ENCODE assay signal across 7 cellular contexts in the genomic region with DNA sequence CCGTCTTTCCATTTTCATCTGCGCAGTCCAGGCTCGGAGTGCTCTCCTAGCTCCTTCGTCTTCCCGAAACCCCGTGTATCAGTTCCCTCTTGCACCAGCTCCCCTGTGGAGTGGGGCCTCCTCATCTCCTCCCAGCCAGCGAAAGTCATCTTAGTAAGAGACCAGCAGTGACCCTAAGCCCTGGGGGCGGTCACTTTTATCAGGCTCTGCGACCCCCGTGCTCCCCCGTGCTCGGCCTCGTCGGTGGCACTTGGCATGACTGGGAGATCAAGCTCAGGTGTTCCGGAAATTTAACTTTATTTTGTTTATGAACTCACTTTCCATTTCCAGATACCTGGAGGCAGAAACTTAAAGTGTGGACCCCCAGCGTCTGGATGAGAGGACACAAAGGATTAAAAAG. TPM values are rescaled to one million over a fixed set of nuclear protein-coding genes. Genes with fewer than 3 reads are reported as not detected.
DNase-seq lines count a peak whose midpoint lies in the region; ATAC-seq, FAIRE-seq and TF ChIP-seq lines count a peak whose summit lies in the region.

No MANE protein-coding gene starts in this region.

- FAIRE-seq in keratinocyte (lab: Jason Lieb, UNC), result no peak

- TF ChIP-seq POLR2A in uterus (IDR thresholded peaks at IDR 0.05), result no peak

- H3K27ac ChIP-seq in keratinocyte (ENCODE audit: control insufficient read depth, insufficient read depth, low read length), result no peak overlapping the region
- H3K27ac ChIP-seq in uterus, result peak overlapping the region in 1 of 2 donors; percentile 57

- in situ Hi-C loops in HAP-1 (cut with MboI; ENCODE audit: low sequenced_read_pairs), result no loop called here

- no peaks in the 10 kb centered on the region for H4K20me1 ChIP-seq in keratinocyte (ENCODE audit: control insufficient read depth, extremely low read depth, insufficient read depth, low read length)

- intact Hi-C loops in uterus (cut with DNase I; ENCODE audit: low total_unique reads), result no loop called here

- H3K4me1 Mint-ChIP-seq in activated naive CD8-positive, alpha-beta T cell (ENCODE audit: low read depth), result peaks cover 14% of the 10 kb centered on the region
- peaks cover 17% of the 10 kb centered on the region for H3K4me1 Mint-ChIP-seq in stimulated activated memory B cell treated with anti-CD40 and anti-IgM and Interleukin-4, amounts not matched to agents 10 μg/mL and 1 μg/mL and 100 μg/mL, for 72 hours

- no peak overlapping the region for H3K27ac Mint-ChIP-seq in activated naive CD8-positive, alpha-beta T cell
- peak overlapping the region; percentile 22 for H3K27ac Mint-ChIP-seq in stimulated activated memory B cell treated with anti-CD40 and anti-IgM and Interleukin-4, amounts not matched to agents 10 μg/mL and 1 μg/mL and 100 μg/mL, for 72 hours

- no peaks in the 10 kb centered on the region for H3K9me3 Mint-ChIP-seq in activated naive CD8-positive, alpha-beta T cell (ENCODE audit: low read depth)
- H3K9me3 Mint-ChIP-seq in stimulated activated memory B cell treated with anti-CD40 and anti-IgM and Interleukin-4, amounts not matched to agents 10 μg/mL and 1 μg/mL and 100 μg/mL, for 72 hours, result no peaks in the 10 kb centered on the region

- H3K79me2 ChIP-seq in keratinocyte (ENCODE audit: control insufficient read depth, insufficient read depth, low read length), result no peaks in the 10 kb centered on the region

- H3K4me3 Mint-ChIP-seq in activated naive CD8-positive, alpha-beta T cell, result peak overlapping the region; percentile 73
- H3K4me3 Mint-ChIP-seq in stimulated activated memory B cell treated with anti-CD40 and anti-IgM and Interleukin-4, amounts not matched to agents 10 μg/mL and 1 μg/mL and 100 μg/mL, for 72 hours, result peak overlapping the region; percentile 77

- no peaks in the 10 kb centered on the region for H3K9me1 ChIP-seq in keratinocyte (ENCODE audit: control insufficient read depth, extremely low read depth, insufficient read depth, low read length)

- H3K27me3 ChIP-seq in HAP-1 (ENCODE audit: low read depth) (no peaks in the 10 kb centered on the region), keratinocyte (ENCODE audit: control insufficient read depth, extremely low read depth, insufficient read depth, low read length) (no peaks in the 10 kb centered on the region), uterus (no peaks in the 10 kb centered on the region)

- H3K9me3 ChIP-seq in HAP-1, result no peaks in the 10 kb centered on the region
- no peaks in the 10 kb centered on the region for H3K9me3 ChIP-seq in keratinocyte (ENCODE audit: control insufficient read depth, low read depth, low read length)
- no peaks in the 10 kb centered on the region for H3K9me3 ChIP-seq in uterus

- dilution Hi-C loops in keratinocyte (cut with MboI; ENCODE audit: extremely low pct_ligation_motif_present, low sequenced_read_pairs), result no loop called here

- TF ChIP-seq CTCF in keratinocyte (optimal IDR thresholded peaks at IDR 0.05 in 1 of 3, IDR thresholded peaks at IDR 0.05 in 1 of 3, conservative IDR thresholded peaks at IDR 0.05 in 1 of 3; ENCODE audit: extremely low read depth in 1 of 3, insufficient read depth in 2 of 3, low read length in 3 of 3) (no peak), uterus (IDR thresholded peaks at IDR 0.05) (no peak)

- no peaks in the 10 kb centered on the region for H3K36me3 Mint-ChIP-seq in activated naive CD8-positive, alpha-beta T cell
- peaks cover 12% of the 10 kb centered on the region for H3K36me3 Mint-ChIP-seq in stimulated activated memory B cell treated with anti-CD40 and anti-IgM and Interleukin-4, amounts not matched to agents 10 μg/mL and 1 μg/mL and 100 μg/mL, for 72 hours

- peak overlapping the region; percentile 78 for H2AFZ ChIP-seq in keratinocyte (ENCODE audit: control insufficient read depth, low read length)

- peak overlapping the region; percentile 6; the same call in 1 of the 2 replicates for H3K4me3 ChIP-seq in HAP-1
- peak overlapping the region; percentile 7 to 60 (median 30) for H3K4me3 ChIP-seq in keratinocyte (ENCODE audit: control insufficient read depth in 2 of 3, extremely low read depth in 1 of 3, insufficient read depth in 2 of 3, low read depth in 1 of 3, low read length in 3 of 3)
- peak overlapping the region in 1 of 2 donors; percentile 52 for H3K4me3 ChIP-seq in uterus

- peaks cover 9% of the 10 kb centered on the region for H3K27me3 Mint-ChIP-seq in activated naive CD8-positive, alpha-beta T cell
- no peaks in the 10 kb centered on the region for H3K27me3 Mint-ChIP-seq in stimulated activated memory B cell treated with anti-CD40 and anti-IgM and Interleukin-4, amounts not matched to agents 10 μg/mL and 1 μg/mL and 100 μg/mL, for 72 hours

- H3K36me3 ChIP-seq in HAP-1 (replicated peaks) (peaks cover 6% of the 10 kb centered on the region), keratinocyte (ENCODE audit: control insufficient read depth in 2 of 2, extremely low read depth in 1 of 2, insufficient read depth in 2 of 2, low read length in 2 of 2) (no peaks in the 10 kb centered on the region), uterus (no peaks in the 10 kb centered on the region)

- H3K9ac ChIP-seq in keratinocyte (ENCODE audit: control insufficient read depth, extremely low read depth, insufficient read depth, low read length), result peak overlapping the region; percentile 26

- H3K4me1 ChIP-seq in HAP-1 (peaks cover 2% of the 10 kb centered on the region; the same call in 1 of the 2 replicates), keratinocyte (ENCODE audit: control insufficient read depth, extremely low read depth, insufficient read depth, low read length) (no peaks in the 10 kb centered on the region), uterus (no peaks in the 10 kb centered on the region)

- H3K4me2 ChIP-seq in keratinocyte (ENCODE audit: control insufficient read depth, extremely low read depth, insufficient read depth, low read depth, low read length), result peak overlapping the region; percentile 83

- no peak for ATAC-seq in stimulated activated memory B cell treated with anti-CD40 and anti-IgM and Interleukin-4, amounts not matched to agents 10 μg/mL and 1 μg/mL and 100 μg/mL, for 72 hours
- ATAC-seq in HG03025 (IDR thresholded peaks at IDR 0.05; ENCODE audit: low FRiP score, unreplicated experiment), result no peak

- DNase-seq in HAP-1 (ENCODE audit: low spot score in 2 of 2) (no peak), keratinocyte (ENCODE audit: low read depth, low spot score) (no peak), DMS53 (lab: John Stamatoyannopoulos, UW) (no peak), uterus (no peak)

RNA-seq across cellular contexts. Expression of gene ECHDC3, which starts 0.6 kb away (rescaled TPM):
- polyA plus RNA-seq in keratinocyte, result 3.0 to 4.9 TPM (median 3.5 TPM) in 3 replicates
- polyA plus RNA-seq in keratinocyte (2011; ENCODE audit: low read depth), result 0.52 TPM
- 2.5 and 3.4 TPM in 2 replicates for polyA plus RNA-seq in keratinocyte (2011; cell fraction: cytosol; rRNA removed)
- 1.5 and 3.9 TPM in 2 replicates for polyA plus RNA-seq in keratinocyte (2011; cell fraction: nucleus; rRNA removed)
- polyA plus RNA-seq in keratinocyte (2012; ENCODE audit: low replicate concordance), result 1.9 and 3.7 TPM in 2 replicates
- polyA minus RNA-seq in keratinocyte, result 2.2 to 6.6 TPM (median 4.6 TPM) in 3 replicates
- 5.9 TPM for polyA minus RNA-seq in keratinocyte (2011; cell fraction: cytosol; rRNA and poly(A)+ RNA removed)
- polyA minus RNA-seq in keratinocyte (2011; cell fraction: nucleus; rRNA and poly(A)+ RNA removed), result 0.84 and 2.0 TPM in 2 replicates
- 10 to 100 TPM in 3 of 4 donors, 1 to 10 TPM in 1; 7.9 to 26.9 (median 14.1) TPM for total RNA-seq in uterus
